8 cellular contexts compared by ENCODE assay signal in genomic region chr1:19582318-19582717, GRCh38.
DNase-seq lines count a peak whose midpoint lies in the region; ATAC-seq, FAIRE-seq and TF ChIP-seq lines count a peak whose summit lies in the region.

No MANE protein-coding gene starts in this region.

- no peaks in the 10 kb centered on the region for H3K9me3 Mint-ChIP-seq in Caco-2 (ENCODE audit: unreplicated experiment)
- H3K9me3 Mint-ChIP-seq in T-helper 2 cell treated with Interferon-gamma antibody and Interleukin-4, amounts not matched to agents 5 μg/mL and 100 μg/mL, for 36 hours, result no peaks in the 10 kb centered on the region

- no peaks in the 10 kb centered on the region for H3K4me1 ChIP-seq in Caco-2

- no peaks in the 10 kb centered on the region for H3K36me3 Mint-ChIP-seq in Caco-2 (ENCODE audit: insufficient read depth, unreplicated experiment)
- H3K36me3 Mint-ChIP-seq in T-helper 2 cell treated with Interferon-gamma antibody and Interleukin-4, amounts not matched to agents 5 μg/mL and 100 μg/mL, for 36 hours (ENCODE audit: low read depth), result no peaks in the 10 kb centered on the region

- no peaks in the 10 kb centered on the region for H3K27me3 ChIP-seq in Caco-2 (replicated peaks; ENCODE audit: control insufficient read depth, insufficient read depth, low read length)

- peaks cover 7% of the 10 kb centered on the region for H3K4me1 Mint-ChIP-seq in Caco-2 (ENCODE audit: low read depth, unreplicated experiment)
- peaks cover 14% of the 10 kb centered on the region for H3K4me1 Mint-ChIP-seq in T-helper 2 cell treated with Interferon-gamma antibody and Interleukin-4, amounts not matched to agents 5 μg/mL and 100 μg/mL, for 36 hours (ENCODE audit: low read depth)

- H3K36me3 ChIP-seq in Caco-2 (ENCODE audit: control insufficient read depth, insufficient read depth, low read length), result no peaks in the 10 kb centered on the region

- H3K4me3 Mint-ChIP-seq in Caco-2 (ENCODE audit: unreplicated experiment), result no peak overlapping the region
- H3K4me3 Mint-ChIP-seq in T-helper 2 cell treated with Interferon-gamma antibody and Interleukin-4, amounts not matched to agents 5 μg/mL and 100 μg/mL, for 36 hours, result no peak overlapping the region

- in situ Hi-C loops in astrocyte of the cerebellum (cut with HindIII; ENCODE audit: low sequenced_read_pairs), result loop anchor here (5.0 kb wide), 1 partner anchor 45 kb away; no protein-coding TSS in a partner anchor

- no peak for FAIRE-seq in HTR-8/SVneo (lab: Jason Lieb, UNC)

- H3K4me3 ChIP-seq in Caco-2 (ENCODE audit: low read depth, low read length) (no peak overlapping the region), astrocyte of the cerebellum (ENCODE audit: low read depth, low read length) (no peak overlapping the region)

- DNase-seq in Caco-2 (peak; percentile 62 to 72), HTR-8/SVneo (ENCODE audit: insufficient read length, low spot score) (peak; percentile 18), astrocyte of the cerebellum (ENCODE audit: low read depth) (no peak), kidney glomerular epithelial cell (lab: John Stamatoyannopoulos, UW) (peak; percentile 12)
- peak; percentile 59 for DNase-seq in T-helper 2 cell treated with Interferon-gamma antibody and Interleukin-4, amounts not matched to agents 5 μg/mL and 100 μg/mL, for 36 hours (ENCODE audit: low spot score)
- peak; percentile 65 for DNase-seq in stimulated activated CD8-positive, alpha-beta memory T cell treated with anti-CD3 and anti-CD28 coated beads, Interleukin-15, amount 100 ng/mL, for 1 hour (ENCODE audit: low read depth)

- CTCF ChIA-PET in Caco-2 (lab: Charles Lee), result interaction anchor here (0.6 to 1.4 kb wide), 7 partner anchors 69 to 196 kb away, joined by 3 to 11 read pairs (median 5); partner anchors contain the start of gene CAPZB

- no peak for ATAC-seq in HG02884 (IDR thresholded peaks at IDR 0.05; ENCODE audit: unreplicated experiment)
- ATAC-seq in HG03432 (IDR thresholded peaks at IDR 0.05; ENCODE audit: unreplicated experiment), result no peak

- peak; percentile 59 to 63 for TF ChIP-seq CTCF in Caco-2 (IDR thresholded peaks at IDR 0.05; ENCODE audit: insufficient read depth in 1 of 2, low read depth in 1 of 2, low read length in 1 of 2, severe bottlenecking in 1 of 2, unreplicated experiment in 1 of 2)
- TF ChIP-seq CTCF in astrocyte of the cerebellum (IDR thresholded peaks at IDR 0.05; ENCODE audit: low read depth, low read length, missing control alignments), result peak; percentile 36

- POLR2A ChIA-PET in Caco-2 (lab: Charles Lee), result no interaction called here

- BruUV-seq in Caco-2 (replicated peaks; lab: Mats Ljungman, UMichigan), result no TSS peak

- H3K27ac Mint-ChIP-seq in Caco-2 (ENCODE audit: unreplicated experiment), result no peak overlapping the region
- H3K27ac Mint-ChIP-seq in T-helper 2 cell treated with Interferon-gamma antibody and Interleukin-4, amounts not matched to agents 5 μg/mL and 100 μg/mL, for 36 hours, result no peak overlapping the region

- H3K27me3 Mint-ChIP-seq in Caco-2 (ENCODE audit: insufficient read depth, unreplicated experiment), result no peaks in the 10 kb centered on the region
- peaks cover 7% of the 10 kb centered on the region for H3K27me3 Mint-ChIP-seq in T-helper 2 cell treated with Interferon-gamma antibody and Interleukin-4, amounts not matched to agents 5 μg/mL and 100 μg/mL, for 36 hours (ENCODE audit: low read depth)

- H3K9me3 ChIP-seq in Caco-2, result no peaks in the 10 kb centered on the region

- intact Hi-C loops in Caco-2 (cut with micrococcal nuclease; ENCODE audit: unreplicated experiment), result loop anchor here (5.0 kb wide), 2 partner anchors 95 to 190 kb away; partner anchors contain the start of gene CAPZB
